ENCODE assay signal across 8 cellular contexts in genomic region chr1:1615256-1616044, GRCh38. TPM values are rescaled to one million over a fixed set of nuclear protein-coding genes. Genes with fewer than 3 reads are reported as not detected.
DNase-seq lines count a peak whose midpoint lies in the region; ATAC-seq and TF ChIP-seq lines count a peak whose summit lies in the region.

TSS of gene MIB2 (plus strand) at chr1:1615500. CDS start at chr1:1623453, 7,953 bp downstream.

- H3K36me3 Mint-ChIP-seq in nephron progenitor cell (ENCODE audit: low read depth), result peaks cover 5% of the 10 kb centered on the region

- peak; percentile 91 for ATAC-seq in stimulated activated naive CD8-positive, alpha-beta T cell treated with anti-CD3 and anti-CD28 coated beads, Interleukin-15, amount 100 ng/mL, for 72 hours

- H3K4me3 Mint-ChIP-seq in nephron progenitor cell, result peak within 1 kb of the TSS; percentile 95
- peak within 1 kb of the TSS; percentile 88 to 97 for H3K4me3 Mint-ChIP-seq in stimulated activated naive CD8-positive, alpha-beta T cell treated with anti-CD3 and anti-CD28 coated beads, Interleukin-15, amount 100 ng/mL, for 72 hours

- H3K27me3 Mint-ChIP-seq in nephron progenitor cell (ENCODE audit: low read depth, poor library complexity), result peaks cover 4% of the 10 kb centered on the region
- no peaks in the 10 kb centered on the region for H3K27me3 Mint-ChIP-seq in stimulated activated naive CD8-positive, alpha-beta T cell treated with anti-CD3 and anti-CD28 coated beads, Interleukin-15, amount 100 ng/mL, for 72 hours

- H3K36me3 ChIP-seq in ES-I3 (ENCODE audit: insufficient read depth, low read length) (no peaks in the 10 kb centered on the region; the same call in 1 of the 2 replicates), H7 (replicated peaks; ENCODE audit: control insufficient read depth, insufficient read depth, low read length) (peaks cover 1% of the 10 kb centered on the region; the same call in 1 of the 2 replicates)

- peak within 1 kb of the TSS; percentile 100 for H3K4me3 ChIP-seq in H7 (ENCODE audit: insufficient read depth, low read depth, low read length)

- H3K4me1 ChIP-seq in ES-I3 (ENCODE audit: insufficient read depth, low read length), result no peaks in the 10 kb centered on the region; the same call in none of the 2 replicates

- peak; percentile 100 for DNase-seq in H7
- peak; percentile 96 for DNase-seq in M059J (ENCODE audit: low read depth)
- DNase-seq in SHP77 treated with DMSO at 0.1 percent for 48 hours (lab: John Stamatoyannopoulos, UW), result peak; percentile 83
- peak; percentile 99 for DNase-seq in activated effector memory CD4-positive, alpha-beta T cell treated with anti-CD3 and anti-CD28 coated beads, Interleukin-2, amount 50 U/mL, for 16 hours
- peak; percentile 94 for DNase-seq in fibroblast of the conjunctiva (ENCODE audit: low read depth)
- DNase-seq in nephron progenitor cell, result peak; percentile 97
- DNase-seq in stimulated activated naive CD8-positive, alpha-beta T cell treated with anti-CD3 and anti-CD28 coated beads, Interleukin-15, amount 100 ng/mL, for 72 hours, result peak; percentile 98

- peak within 1 kb of the TSS; percentile 93 for H3K27ac Mint-ChIP-seq in nephron progenitor cell
- peak within 1 kb of the TSS; percentile 97 to 98 for H3K27ac Mint-ChIP-seq in stimulated activated naive CD8-positive, alpha-beta T cell treated with anti-CD3 and anti-CD28 coated beads, Interleukin-15, amount 100 ng/mL, for 72 hours

- no peaks in the 10 kb centered on the region for H3K9me3 ChIP-seq in ES-I3 (ENCODE audit: control insufficient read depth, insufficient read depth, low read length)

- H3K4me1 Mint-ChIP-seq in nephron progenitor cell, result peaks cover 35% of the 10 kb centered on the region
- peaks cover 41% of the 10 kb centered on the region for H3K4me1 Mint-ChIP-seq in stimulated activated naive CD8-positive, alpha-beta T cell treated with anti-CD3 and anti-CD28 coated beads, Interleukin-15, amount 100 ng/mL, for 72 hours

- H3K9ac ChIP-seq in ES-I3 (ENCODE audit: low read depth, low read length), result peak within 1 kb of the TSS; percentile 100

- no peaks in the 10 kb centered on the region for H3K9me3 Mint-ChIP-seq in nephron progenitor cell
- H3K9me3 Mint-ChIP-seq in stimulated activated naive CD8-positive, alpha-beta T cell treated with anti-CD3 and anti-CD28 coated beads, Interleukin-15, amount 100 ng/mL, for 72 hours, result no peaks in the 10 kb centered on the region

- H3K27me3 ChIP-seq in H7 (ENCODE audit: control insufficient read depth, insufficient read depth, low read length), result no peaks in the 10 kb centered on the region

- TF ChIP-seq CTCF in nephron progenitor cell (IDR thresholded peaks at IDR 0.05), result no peak

RNA-seq across cellular contexts. Expression of gene MIB2, which starts in this region (rescaled TPM):
- 45.7 and 89.0 TPM in 2 replicates for total RNA-seq in H7 (2014; rRNA removed; shearing (Covaris generic))
- 15.8 and 28.6 TPM in 2 replicates for total RNA-seq in M059J (2014; rRNA removed; shearing (Covaris generic))

Comparison
In these comparisons a context has a peak if more than half of its experiments do, and no peak if none do; other contexts are left out.
1. Peak in every context shown above with its lines: DNase-seq, ATAC-seq and H3K4me3 ChIP-seq.